Comparison of ENCODE assay signal across 19 cellular contexts in genomic region chr1:202788800-202789199, GRCh38. TPM values are rescaled to one million over a fixed set of nuclear protein-coding genes. Genes with fewer than 3 reads are reported as not detected.
"Had no signal": no experiment of that assay in that cellular context is flagged by ENCODE, and none has a peak within 500 bp of the region (broad histone marks: within the 10 kb centered on the region; RNA-seq: fewer than 3 reads in every experiment).

No MANE protein-coding gene starts in this region.

- H3K36me3 Mint-ChIP-seq: immature natural killer cell had no signal

- ATAC-seq: activated CD8-positive, alpha-beta memory T cell treated with anti-CD3 and anti-CD28 coated beads, Interleukin-2, amount 10 ng/mL, durations not matched to agents 7 days and 5 days; body of pancreas; stimulated activated naive CD8-positive, alpha-beta T cell treated with anti-CD3 and anti-CD28 coated beads, Interleukin-15, amount 100 ng/mL, for 72 hours had no signal

- H3K27ac ChIP-seq: body of pancreas, dorsolateral prefrontal cortex, prostate gland, right atrium auricular region, skin epidermis, suprapubic skin, upper lobe of left lung, WERI-Rb-1 had no signal

- H3K27me3 Mint-ChIP-seq: activated CD4-positive, alpha-beta memory T cell treated with anti-CD3 and anti-CD28 coated beads, Interleukin-2, amount 10 ng/mL, durations not matched to agents 7 days and 5 days; activated CD8-positive, alpha-beta memory T cell treated with anti-CD3 and anti-CD28 coated beads, Interleukin-2, amount 10 ng/mL, durations not matched to agents 7 days and 5 days; stimulated activated naive CD8-positive, alpha-beta T cell treated with anti-CD3 and anti-CD28 coated beads, Interleukin-15, amount 100 ng/mL, for 72 hours had no signal

- H3K36me3 ChIP-seq: prostate gland, right atrium auricular region, suprapubic skin, upper lobe of left lung, WERI-Rb-1 had no signal

- DNase-seq: activated CD4-positive, alpha-beta memory T cell treated with anti-CD3 and anti-CD28 coated beads, Interleukin-2, amount 10 ng/mL, durations not matched to agents 7 days and 5 days; activated CD4-positive, alpha-beta T cell treated with anti-CD3 and anti-CD28 coated beads for 1 hour; activated CD8-positive, alpha-beta memory T cell treated with anti-CD3 and anti-CD28 coated beads, Interleukin-2, amount 10 ng/mL, durations not matched to agents 7 days and 5 days; activated naive CD4-positive, alpha-beta T cell; body of pancreas; dorsolateral prefrontal cortex; endodermal cell; foreskin melanocyte; immature natural killer cell; kidney glomerular epithelial cell; stimulated activated CD4-positive, alpha-beta T cell treated with anti-CD3 and anti-CD28 coated beads, Interleukin-4, amount 100 ng/mL, for 1 hour; stimulated activated naive CD8-positive, alpha-beta T cell treated with anti-CD3 and anti-CD28 coated beads, Interleukin-15, amount 100 ng/mL, for 72 hours; upper lobe of left lung; WERI-Rb-1 had no signal

- H3K4me3 Mint-ChIP-seq: activated CD4-positive, alpha-beta memory T cell treated with anti-CD3 and anti-CD28 coated beads, Interleukin-2, amount 10 ng/mL, durations not matched to agents 7 days and 5 days; activated CD8-positive, alpha-beta memory T cell treated with anti-CD3 and anti-CD28 coated beads, Interleukin-2, amount 10 ng/mL, durations not matched to agents 7 days and 5 days; endodermal cell; immature natural killer cell; stimulated activated naive CD8-positive, alpha-beta T cell treated with anti-CD3 and anti-CD28 coated beads, Interleukin-15, amount 100 ng/mL, for 72 hours had no signal

- H3K27me3 ChIP-seq: body of pancreas, dorsolateral prefrontal cortex, right atrium auricular region, suprapubic skin, upper lobe of left lung had no signal

- H3K4me1 Mint-ChIP-seq: endodermal cell had no signal

- H3K9me3 ChIP-seq: body of pancreas, prostate gland, right atrium auricular region, suprapubic skin, upper lobe of left lung had no signal

- H3K4me3 ChIP-seq: body of pancreas, dorsolateral prefrontal cortex, prostate gland, right atrium auricular region, skin epidermis, suprapubic skin, upper lobe of left lung had no signal

- H3K27ac Mint-ChIP-seq: activated CD4-positive, alpha-beta memory T cell treated with anti-CD3 and anti-CD28 coated beads, Interleukin-2, amount 10 ng/mL, durations not matched to agents 7 days and 5 days; activated CD8-positive, alpha-beta memory T cell treated with anti-CD3 and anti-CD28 coated beads, Interleukin-2, amount 10 ng/mL, durations not matched to agents 7 days and 5 days; endodermal cell; immature natural killer cell had no signal

- H3K9me3 Mint-ChIP-seq: activated CD4-positive, alpha-beta memory T cell treated with anti-CD3 and anti-CD28 coated beads, Interleukin-2, amount 10 ng/mL, durations not matched to agents 7 days and 5 days; immature natural killer cell had no signal

RNA-seq across cellular contexts. Expression of gene PCAT6, which starts 22.0 kb away (rescaled TPM):
- total RNA-seq: body of pancreas; right atrium auricular region; T-helper 2 cell treated with Interferon-gamma antibody and Interleukin-4, amounts not matched to agents 100 ng/mL and 5 ng/mL, for 36 hours had no signal
